ENCODE assay signal across 9 cellular contexts in the genomic region with DNA sequence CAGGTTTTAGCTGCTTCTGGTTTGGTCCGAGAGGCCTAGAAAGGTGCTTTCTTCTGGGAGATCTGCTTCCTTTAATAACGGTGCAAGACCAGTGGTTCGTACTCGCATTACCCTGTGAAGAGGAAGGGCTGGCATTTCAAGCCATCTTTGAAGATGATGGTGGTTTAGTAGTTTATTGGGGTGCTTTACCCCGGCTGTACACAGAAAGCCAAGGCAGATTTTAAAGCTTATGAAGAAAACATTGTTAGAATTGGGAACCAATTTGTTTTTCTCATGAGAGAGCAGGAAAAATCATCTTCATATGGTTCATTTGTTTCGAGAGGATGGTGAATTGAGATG. TPM values are rescaled to one million over a fixed set of nuclear protein-coding genes. Genes with fewer than 3 reads are reported as not detected.
DNase-seq lines count a peak whose midpoint lies in the region; ATAC-seq and TF ChIP-seq lines count a peak whose summit lies in the region.
"Had no signal": no experiment of that assay in that cellular context is flagged by ENCODE, and none has a peak within 500 bp of the region (broad histone marks: within the 10 kb centered on the region; RNA-seq: fewer than 3 reads in every experiment).

No MANE protein-coding gene starts in this region.

- no peaks in the 10 kb centered on the region for H3K27me3 Mint-ChIP-seq in activated naive CD4-positive, alpha-beta T cell treated with anti-CD3 and anti-CD28 coated beads, Interleukin-2, amount 10 ng/mL, durations not matched to agents 7 days and 5 days
- no peaks in the 10 kb centered on the region for H3K27me3 Mint-ChIP-seq in activated T-helper 17 cell treated with anti-CD3 and anti-CD28 coated beads, Interleukin-2, amount 50 U/mL, for 72 hours
- peaks cover 27 to 31% (median 27%) of the 10 kb centered on the region in 3 donors for H3K27me3 Mint-ChIP-seq in immature natural killer cell (ENCODE audit: low read depth in 3 of 3)

- peak overlapping the region; percentile 81 for H3K4me3 ChIP-seq in thoracic aorta

- peaks cover 70% of the 10 kb centered on the region for H3K36me3 Mint-ChIP-seq in activated naive CD4-positive, alpha-beta T cell treated with anti-CD3 and anti-CD28 coated beads, Interleukin-2, amount 10 ng/mL, durations not matched to agents 7 days and 5 days
- H3K36me3 Mint-ChIP-seq in activated T-helper 17 cell treated with anti-CD3 and anti-CD28 coated beads, Interleukin-2, amount 50 U/mL, for 72 hours (ENCODE audit: low read depth): peaks cover 96% of the 10 kb centered on the region
- H3K36me3 Mint-ChIP-seq in immature natural killer cell: peaks cover 12 to 38% (median 13%) of the 10 kb centered on the region in 3 donors

- CTCF ChIA-PET in activated naive CD4-positive, alpha-beta T cell treated with anti-CD3 and anti-CD28 coated beads, Interleukin-2, amount 10 ng/mL, durations not matched to agents 7 days and 5 days (lab: Charles Lee): interaction anchor here (0.7 to 12.1 kb wide), 41 partner anchors 9 to 442 kb away, joined by 3 to 127 read pairs (median 6); a partner anchor contains a TSS

- no peaks in the 10 kb centered on the region for H3K9me3 ChIP-seq in thoracic aorta

- H3K4me3 Mint-ChIP-seq in activated naive CD4-positive, alpha-beta T cell treated with anti-CD3 and anti-CD28 coated beads, Interleukin-2, amount 10 ng/mL, durations not matched to agents 7 days and 5 days: peak overlapping the region; percentile 89
- peak overlapping the region; percentile 95 for H3K4me3 Mint-ChIP-seq in activated T-helper 17 cell treated with anti-CD3 and anti-CD28 coated beads, Interleukin-2, amount 50 U/mL, for 72 hours
- peak overlapping the region; percentile 90 to 99 (median 94) for H3K4me3 Mint-ChIP-seq in immature natural killer cell

- H3K27ac Mint-ChIP-seq in activated naive CD4-positive, alpha-beta T cell treated with anti-CD3 and anti-CD28 coated beads, Interleukin-2, amount 10 ng/mL, durations not matched to agents 7 days and 5 days: peak overlapping the region; percentile 99
- peak overlapping the region; percentile 98 for H3K27ac Mint-ChIP-seq in activated T-helper 17 cell treated with anti-CD3 and anti-CD28 coated beads, Interleukin-2, amount 50 U/mL, for 72 hours
- peak overlapping the region; percentile 31 to 100 (median 80) for H3K27ac Mint-ChIP-seq in immature natural killer cell

- H3K27me3 ChIP-seq in thoracic aorta (replicated peaks; ENCODE audit: insufficient read depth): no peaks in the 10 kb centered on the region

- peak; percentile 1 for TF ChIP-seq CTCF in thoracic aorta (IDR thresholded peaks at IDR 0.05)

- no peak for DNase-seq in activated naive CD4-positive, alpha-beta T cell treated with anti-CD3 and anti-CD28 coated beads, Interleukin-2, amount 10 ng/mL, durations not matched to agents 7 days and 5 days
- no peak for DNase-seq in activated naive CD4-positive, alpha-beta T cell (lab: John Stamatoyannopoulos, UW)
- DNase-seq in immature natural killer cell (no peak), thoracic aorta (ENCODE audit: low spot score) (no peak), T-helper 9 cell (no peak)
- no peak for DNase-seq in stimulated activated naive CD4-positive, alpha-beta T cell treated with Interleukin-2 at 50 U/mL for 16 hours (lab: John Stamatoyannopoulos, UW)

- H3K4me1 ChIP-seq in thoracic aorta (ENCODE audit: control insufficient read depth in 1 of 2, low read depth in 2 of 2): peaks cover 33 to 68% of the 10 kb centered on the region in 2 donors

- peaks cover 61% of the 10 kb centered on the region for H3K4me1 Mint-ChIP-seq in activated naive CD4-positive, alpha-beta T cell treated with anti-CD3 and anti-CD28 coated beads, Interleukin-2, amount 10 ng/mL, durations not matched to agents 7 days and 5 days
- H3K4me1 Mint-ChIP-seq in activated T-helper 17 cell treated with anti-CD3 and anti-CD28 coated beads, Interleukin-2, amount 50 U/mL, for 72 hours: peaks cover 40% of the 10 kb centered on the region
- H3K4me1 Mint-ChIP-seq in immature natural killer cell: peaks cover 63 to 74% of the 10 kb centered on the region in 2 donors

- peak overlapping the region in 1 of 2 donors; percentile 92 for H3K27ac ChIP-seq in thoracic aorta
- H3K27ac ChIP-seq: RWPE1 had no signal

- no peak for ATAC-seq in activated T-helper 17 cell treated with anti-CD3 and anti-CD28 coated beads, Interleukin-2, amount 50 U/mL, for 72 hours (replicated peaks)
- ATAC-seq in thoracic aorta (ENCODE audit: insufficient number of reproducible peaks, low FRiP score, low read depth) (no peak), GM21825 (IDR thresholded peaks at IDR 0.05; ENCODE audit: unreplicated experiment) (no peak)

- H3K9me3 Mint-ChIP-seq in activated naive CD4-positive, alpha-beta T cell treated with anti-CD3 and anti-CD28 coated beads, Interleukin-2, amount 10 ng/mL, durations not matched to agents 7 days and 5 days: no peaks in the 10 kb centered on the region
- no peaks in the 10 kb centered on the region for H3K9me3 Mint-ChIP-seq in activated T-helper 17 cell treated with anti-CD3 and anti-CD28 coated beads, Interleukin-2, amount 50 U/mL, for 72 hours
- H3K9me3 Mint-ChIP-seq in immature natural killer cell: no peaks in the 10 kb centered on the region

- peaks cover 25% of the 10 kb centered on the region for H3K36me3 ChIP-seq in thoracic aorta

RNA-seq across cellular contexts. Expression of a gene that starts 3.6 kb away (rescaled TPM):
- total RNA-seq in activated T-helper 17 cell treated with anti-CD3 and anti-CD28 coated beads, Interleukin-2, amount 50 U/mL, for 72 hours: 100 to 1,000 TPM; 378 to 404 TPM
- 10 to 100 TPM; 47.5 to 83.3 (median 71.4) TPM for polyA plus RNA-seq in immature natural killer cell
- 100 to 1,000 TPM; 108 to 153 TPM for total RNA-seq in thoracic aorta

RNA-seq across cellular contexts. Expression of a gene that starts 43.8 kb away (rescaled TPM):
- 10 to 100 TPM in 1 of 2 donors, 1 to 10 TPM in 1; 6.8 to 12.7 TPM for total RNA-seq in activated T-helper 17 cell treated with anti-CD3 and anti-CD28 coated beads, Interleukin-2, amount 50 U/mL, for 72 hours
- 1 to 10 TPM; 2.1 to 8.9 (median 4.3) TPM for polyA plus RNA-seq in immature natural killer cell
- total RNA-seq in thoracic aorta: 1 to 10 TPM; 4.1 to 9.5 TPM
